In the genomic region with DNA sequence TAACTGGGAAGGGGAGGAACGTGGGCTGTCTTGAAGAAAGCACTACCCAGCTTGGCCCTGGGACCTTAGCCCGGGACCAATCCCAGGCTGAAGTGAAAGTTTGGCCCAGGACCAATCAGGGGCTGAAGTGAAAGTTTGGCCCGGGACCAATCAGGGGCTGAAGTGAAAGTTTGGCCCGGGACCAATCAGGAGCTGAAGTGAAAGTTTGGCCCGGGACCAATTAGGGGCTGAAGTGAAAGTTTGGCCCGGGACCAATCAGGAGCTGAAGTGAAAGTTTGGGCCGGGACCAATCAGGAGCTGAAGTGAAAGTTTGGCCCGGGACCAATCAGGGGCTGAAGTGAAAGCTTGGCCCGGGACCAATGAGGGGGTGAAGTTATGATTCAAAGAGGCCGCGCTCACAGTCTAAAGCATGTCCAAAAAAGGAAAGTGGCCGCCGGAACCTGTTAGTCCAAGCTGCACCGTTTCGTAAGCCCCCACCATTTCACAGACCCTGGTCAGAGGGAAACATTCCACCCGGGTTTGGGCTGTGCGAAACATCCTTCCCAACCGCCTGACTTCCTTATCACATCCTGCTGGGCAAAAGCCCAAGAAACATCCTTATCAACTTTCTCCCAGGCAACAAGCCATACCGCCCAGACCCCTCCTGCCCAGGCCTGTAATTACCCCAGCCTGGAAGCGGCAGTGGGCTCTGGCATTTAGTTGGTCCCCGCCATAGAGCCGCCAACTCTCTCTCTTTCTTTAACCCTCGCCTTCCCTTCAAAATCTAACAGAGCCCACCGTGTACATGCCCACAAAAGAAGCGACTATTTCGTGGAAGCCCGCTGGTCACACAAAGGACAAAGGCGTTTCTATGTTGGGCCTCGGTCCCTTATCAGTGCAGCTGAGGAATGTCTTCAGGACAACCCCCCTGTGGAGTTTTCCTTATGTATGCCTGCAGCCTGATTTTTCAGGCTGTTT, we compare ENCODE assay signal across 8 cellular contexts. TPM values are rescaled to one million over a fixed set of nuclear protein-coding genes. Genes with fewer than 3 reads are reported as not detected.
DNase-seq lines count a peak whose midpoint lies in the region; ATAC-seq, FAIRE-seq and TF ChIP-seq lines count a peak whose summit lies in the region.

No MANE protein-coding gene starts in this region.

- H3K36me3 ChIP-seq in GM06990 (ENCODE audit: control insufficient read depth, insufficient read depth, low read length): no peaks in the 10 kb centered on the region
- H3K36me3 ChIP-seq in cardiac muscle cell: peaks cover 4% of the 10 kb centered on the region
- no peaks in the 10 kb centered on the region for H3K36me3 ChIP-seq in osteoblast (ENCODE audit: insufficient read depth, low read length)

- CTCF ChIA-PET in A549 (lab: Yijun Ruan, JAX): interaction anchor here (0.7 to 0.9 kb wide), 2 partner anchors 18 to 220 kb away, joined by 3 read pairs; no protein-coding TSS in a partner anchor

- H3K9me3 ChIP-seq in A549: peaks cover 99% of the 10 kb centered on the region
- H3K9me3 ChIP-seq in cardiac muscle cell (ENCODE audit: low read depth): no peaks in the 10 kb centered on the region
- no peaks in the 10 kb centered on the region for H3K9me3 ChIP-seq in osteoblast (ENCODE audit: low read depth, low read length)

- peaks cover 25% of the 10 kb centered on the region for H3K4me1 Mint-ChIP-seq in activated naive CD4-positive, alpha-beta T cell treated with anti-CD3 and anti-CD28 coated beads, Interleukin-2, amount 50 U/mL, for 24 hours

- peak overlapping the region; percentile 97 for H3K27ac Mint-ChIP-seq in activated naive CD4-positive, alpha-beta T cell treated with anti-CD3 and anti-CD28 coated beads, Interleukin-2, amount 50 U/mL, for 24 hours

- 19% methylated on average over 29 of the region's 29 CpGs for WGBS in A549 (ENCODE audit: missing lambda C conversion rate)

- no peak for TF ChIP-seq RAD21 in A549 (conservative IDR thresholded peaks at IDR 0.05 in 1 of 2, IDR thresholded peaks at IDR 0.05 in 1 of 2)

- H2AFZ ChIP-seq in osteoblast (ENCODE audit: low read length): peak overlapping the region; percentile 99

- H3K27me3 ChIP-seq in GM06990 (replicated peaks; ENCODE audit: control insufficient read depth, insufficient read depth, low read length): no peaks in the 10 kb centered on the region
- no peaks in the 10 kb centered on the region for H3K27me3 ChIP-seq in cardiac muscle cell
- no peaks in the 10 kb centered on the region for H3K27me3 ChIP-seq in osteoblast (ENCODE audit: insufficient read depth, low read length)

- peaks cover 6% of the 10 kb centered on the region for H3K9me3 Mint-ChIP-seq in activated naive CD4-positive, alpha-beta T cell treated with anti-CD3 and anti-CD28 coated beads, Interleukin-2, amount 50 U/mL, for 24 hours

- no peaks in the 10 kb centered on the region for H4K20me1 ChIP-seq in osteoblast (ENCODE audit: insufficient read depth, low read length)

- H3K4me3 ChIP-seq in A549 (peak overlapping the region; percentile 73), GM06990 (replicated peaks; ENCODE audit: low read depth, low read length) (peak overlapping the region; percentile 84), cardiac muscle cell (peak overlapping the region; percentile 58), osteoblast (ENCODE audit: insufficient read depth, low read length) (peak overlapping the region; percentile 83)

- DNase-seq in A549 (ENCODE audit: low read depth in 1 of 2, low spot score in 1 of 2) (peak in 1 of 2 experiments; percentile 60), GM06990 (ENCODE audit: extremely low read depth, insufficient read length) (peak; percentile 64), NCI-H226 (peak; percentile 97), cardiac muscle cell (ENCODE audit: low read depth in 1 of 2, low spot score in 1 of 2) (peak; percentile 97), osteoblast (ENCODE audit: insufficient read length, low spot score, missing footprints) (peak; percentile 81), NCI-H345 (lab: John Stamatoyannopoulos, UW) (no peak)

- H3K36me3 Mint-ChIP-seq in activated naive CD4-positive, alpha-beta T cell treated with anti-CD3 and anti-CD28 coated beads, Interleukin-2, amount 50 U/mL, for 24 hours: peaks cover 26% of the 10 kb centered on the region

- no peak for TF ChIP-seq POLR2A in A549 (IDR thresholded peaks at IDR 0.05; ENCODE audit: low read length)

- peaks cover 11% of the 10 kb centered on the region for H3K79me2 ChIP-seq in osteoblast (ENCODE audit: insufficient read depth, low read length)

- H3K4me1 ChIP-seq in A549: no peaks in the 10 kb centered on the region
- H3K4me1 ChIP-seq in cardiac muscle cell (ENCODE audit: low read depth): no peaks in the 10 kb centered on the region
- peaks cover 11% of the 10 kb centered on the region for H3K4me1 ChIP-seq in osteoblast (ENCODE audit: insufficient read depth, low read length)

- TF ChIP-seq CTCF in A549 (IDR thresholded peaks at IDR 0.05) (no peak), GM06990 (IDR thresholded peaks at IDR 0.05; ENCODE audit: insufficient read depth, low read length, poor library complexity, severe bottlenecking) (no peak), cardiac muscle cell (IDR thresholded peaks at IDR 0.05; ENCODE audit: low read depth, low read length) (no peak), osteoblast (IDR thresholded peaks at IDR 0.05; ENCODE audit: extremely low read depth, low read depth, low read length) (no peak)

- no peak for TF ChIP-seq EP300 in A549 (IDR thresholded peaks at IDR 0.05)

- POLR2A ChIA-PET in A549 (lab: Yijun Ruan, JAX): no interaction called here

- FAIRE-seq in A549 (lab: Jason Lieb, UNC): no peak

- H3K4me3 Mint-ChIP-seq in activated naive CD4-positive, alpha-beta T cell treated with anti-CD3 and anti-CD28 coated beads, Interleukin-2, amount 50 U/mL, for 24 hours: peak overlapping the region; percentile 98

- no peak overlapping the region for H3K27ac ChIP-seq in A549
- peak overlapping the region; percentile 100 for H3K27ac ChIP-seq in cardiac muscle cell
- peak overlapping the region; percentile 65 for H3K27ac ChIP-seq in osteoblast (ENCODE audit: low read depth, low read length)

- ATAC-seq in A549 (no peak), GM21367 (IDR thresholded peaks at IDR 0.05; ENCODE audit: unreplicated experiment) (no peak)

- H3K27me3 Mint-ChIP-seq in activated naive CD4-positive, alpha-beta T cell treated with anti-CD3 and anti-CD28 coated beads, Interleukin-2, amount 50 U/mL, for 24 hours: no peaks in the 10 kb centered on the region

- peak overlapping the region; percentile 69 for H3K4me2 ChIP-seq in A549
- H3K4me2 ChIP-seq in osteoblast (ENCODE audit: insufficient read depth, low read length): peak overlapping the region; percentile 97

TF ChIP-seq in A549, 52 proteins besides CTCF, POLR2A, EP300 and RAD21:
- TF ChIP-seq CBX8 (IDR thresholded peaks at IDR 0.05) (no peak), SREBF2 (IDR thresholded peaks at IDR 0.05) (no peak), MAZ (IDR thresholded peaks at IDR 0.05; ENCODE audit: borderline replicate concordance, low read depth, low read length) (no peak), CHD4 (IDR thresholded peaks at IDR 0.05; ENCODE audit: borderline replicate concordance) (no peak), ZSCAN20 (CRISPR knock-in tag; IDR thresholded peaks at IDR 0.05) (no peak)
- TF ChIP-seq, protein P1, sequence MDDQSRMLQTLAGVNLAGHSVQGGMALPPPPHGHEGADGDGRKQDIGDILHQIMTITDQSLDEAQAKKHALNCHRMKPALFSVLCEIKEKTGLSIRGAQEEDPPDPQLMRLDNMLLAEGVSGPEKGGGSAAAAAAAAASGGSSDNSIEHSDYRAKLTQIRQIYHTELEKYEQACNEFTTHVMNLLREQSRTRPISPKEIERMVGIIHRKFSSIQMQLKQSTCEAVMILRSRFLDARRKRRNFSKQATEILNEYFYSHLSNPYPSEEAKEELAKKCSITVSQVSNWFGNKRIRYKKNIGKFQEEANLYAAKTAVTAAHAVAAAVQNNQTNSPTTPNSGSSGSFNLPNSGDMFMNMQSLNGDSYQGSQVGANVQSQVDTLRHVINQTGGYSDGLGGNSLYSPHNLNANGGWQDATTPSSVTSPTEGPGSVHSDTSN (IDR thresholded peaks at IDR 0.05): no peak

RNA-seq across cellular contexts. Expression of a gene that starts 1.1 kb away (rescaled TPM):
- polyA plus RNA-seq in A549 (2011; rRNA removed) (1.8 and 3.1 TPM in 2 replicates), A549 (2017; fragmentation: RNase III; extraction: RNeasy Plus Mini Kit Qiagen cat#74134 plus additional on column Dnase treatment) (1.3 to 1.9 TPM (median 1.5 TPM) in 3 replicates), cardiac muscle cell (2.9 and 9.5 TPM in 2 replicates)
- 0.49 and 0.59 TPM in 2 replicates for polyA plus RNA-seq in A549 (2012; cell fraction: cytosol; rRNA removed)
- polyA plus RNA-seq in A549 (2012; cell fraction: nucleus; rRNA removed): 0.71 and 0.90 TPM in 2 replicates
- polyA minus RNA-seq in A549 (2011; rRNA and poly(A)+ RNA removed): 3.3 and 8.5 TPM in 2 replicates
- total RNA-seq in cardiac muscle cell (16.1 and 27.8 TPM in 2 replicates), osteoblast (2.5 and 3.2 TPM in 2 replicates)

Comparison
In these comparisons a context has a peak if more than half of its experiments do, and no peak if none do; other contexts are left out.
1. H3K27ac ChIP-seq: peak in cardiac muscle cell (single experiment) and osteoblast (single experiment); none in A549 (0 of 2).
2. Peak in every context shown above with its lines, with median percentiles within 50 percentile points of each other: H3K4me3 ChIP-seq.